Comparison of ENCODE assay signal across 8 cellular contexts in genomic region chr7:92763636-92764423, GRCh38.
DNase-seq lines count a peak whose midpoint lies in the region; ATAC-seq and TF ChIP-seq lines count a peak whose summit lies in the region.

No MANE protein-coding gene starts in this region.

- in situ Hi-C loops in Panc1 (cut with HindIII; ENCODE audit: low pct_unique_long_range_greater_than_20kb, low sequenced_read_pairs) (no loop called here), GM13977 (cut with MboI; ENCODE audit: low pct_unique_long_range_greater_than_20kb, low sequenced_read_pairs, unreplicated experiment) (no loop called here)

- ATAC-seq in Panc1, result peak; percentile 85

- POLR2A ChIA-PET in Panc1 (lab: Charles Lee), result no interaction called here

- H3K9me3 Mint-ChIP-seq in HFFc6, result no peaks in the 10 kb centered on the region

- no peaks in the 10 kb centered on the region for H3K27me3 ChIP-seq in Panc1 (ENCODE audit: control insufficient read depth, insufficient read depth, low read length)

- no TSS peak for BruUV-seq in Panc1 (replicated peaks; lab: Mats Ljungman, UMichigan)

- no peaks in the 10 kb centered on the region for H3K9me3 ChIP-seq in Panc1 (ENCODE audit: control insufficient read depth, insufficient read depth, low read depth, low read length)

- intact Hi-C loops in Panc1 (cut with micrococcal nuclease; ENCODE audit: unreplicated experiment), result no loop called here

- H3K36me3 ChIP-seq in Panc1 (ENCODE audit: control insufficient read depth, insufficient read depth, low read length), result peaks cover 5% of the 10 kb centered on the region

- peak; percentile 44 for DNase-seq in AG08395 (ENCODE audit: low spot score)
- DNase-seq in HFFc6, result peak; percentile 71
- DNase-seq in Panc1 (ENCODE audit: low read depth, low spot score), result no peak
- peak; percentile 76 for DNase-seq in glomerular visceral epithelial cell (ENCODE audit: extremely low spot score)
- DNase-seq in KG1 (lab: John Stamatoyannopoulos, UW), result no peak
- no peak for DNase-seq in retina
- no peak for DNase-seq in GM13977 (ENCODE audit: low spot score)
- no peak for DNase-seq in activated T-cell treated with anti-CD3 and anti-CD28 coated beads for 4 hours

- H3K4me3 Mint-ChIP-seq in HFFc6, result no peak overlapping the region

- peaks cover 28% of the 10 kb centered on the region for H3K36me3 Mint-ChIP-seq in HFFc6 (ENCODE audit: low read depth)

- peak; percentile 44; the same call in 1 of the 2 replicates for TF ChIP-seq CTCF in HFFc6 (IDR thresholded peaks at IDR 0.05)
- no peak for TF ChIP-seq CTCF in Panc1 (IDR thresholded peaks at IDR 0.05)
- TF ChIP-seq CTCF in GM13977 (IDR thresholded peaks at IDR 0.05; ENCODE audit: extremely low read depth, insufficient read depth, missing control alignments), result no peak

- H3K4me1 Mint-ChIP-seq in HFFc6 (ENCODE audit: low read depth), result peaks cover 97% of the 10 kb centered on the region

- peak overlapping the region; percentile 62 for H3K27ac Mint-ChIP-seq in HFFc6

- CTCF ChIA-PET in Panc1 (lab: Charles Lee), result no interaction called here

- H3K4me3 ChIP-seq in Panc1 (ENCODE audit: low read depth in 2 of 2, low read length in 2 of 2), result no peak overlapping the region

- peak overlapping the region; percentile 62 for H3K27ac ChIP-seq in Panc1 (ENCODE audit: low read length)

- H3K27me3 Mint-ChIP-seq in HFFc6 (ENCODE audit: insufficient read depth), result peaks cover 2% of the 10 kb centered on the region; the same call in 1 of the 2 replicates

- peaks cover 44% of the 10 kb centered on the region for H3K4me1 ChIP-seq in Panc1 (ENCODE audit: control insufficient read depth, insufficient read depth, low read length)

Comparison
In these comparisons a context has a peak if more than half of its experiments do, and no peak if none do; other contexts are left out.
1. DNase-seq: peak in AG08395 (single experiment), HFFc6 (single experiment) and glomerular visceral epithelial cell (single experiment); none in Panc1 (single experiment), KG1 (single experiment), retina (single experiment), GM13977 (single experiment) and activated T-cell treated with anti-CD3 and anti-CD28 coated beads for 4 hours (single experiment).